20 cellular contexts compared by ENCODE assay signal in the genomic region with DNA sequence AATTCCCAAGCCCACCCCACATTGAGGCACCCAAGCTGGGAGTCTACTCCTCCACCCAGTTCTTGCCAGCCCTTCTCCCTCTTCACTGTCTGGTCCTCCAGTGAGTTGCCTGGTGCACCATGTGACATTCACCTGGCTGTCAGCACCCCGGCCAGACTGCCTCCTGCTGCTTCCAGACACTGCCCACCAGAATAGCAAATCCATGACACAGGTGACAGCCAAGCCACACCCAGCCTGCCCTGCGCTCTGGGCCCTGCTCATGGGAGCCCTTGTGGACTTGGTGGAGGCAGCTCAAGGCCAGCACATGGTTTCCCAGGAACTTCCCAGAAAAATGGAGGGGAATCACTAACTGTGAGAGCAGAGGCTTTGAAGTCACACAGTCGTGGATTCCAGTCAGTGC.
DNase-seq lines count a peak whose midpoint lies in the region; ATAC-seq and TF ChIP-seq lines count a peak whose summit lies in the region.
"Had no signal": no experiment of that assay in that cellular context is flagged by ENCODE, and none has a peak within 500 bp of the region (broad histone marks: within the 10 kb centered on the region; RNA-seq: fewer than 3 reads in every experiment).

No MANE protein-coding gene starts in this region.

- ATAC-seq in Right ventricle myocardium superior (ENCODE audit: poor library complexity) (peak; percentile 53), left lobe of liver (peak; percentile 35)

- peaks cover 0 to 18% of the 10 kb centered on the region in 2 donors for H3K4me1 ChIP-seq in right atrium auricular region

- no peak for DNase-seq in Right ventricle myocardium superior
- DNase-seq in right atrium auricular region (ENCODE audit: low spot score) = no peak
- peak; percentile 47 for DNase-seq in NCI-H69 (lab: John Stamatoyannopoulos, UW)
- DNase-seq in left lobe of liver (ENCODE audit: low spot score) = peak; percentile 54
- no peak for DNase-seq in SIG-M5 (lab: John Stamatoyannopoulos, UW)
- no peak for DNase-seq in SKM-1 treated with dmso at 0.1 percent for 144 hours (lab: John Stamatoyannopoulos, UW; ENCODE audit: unreplicated experiment)
- no peak for DNase-seq in NCI-H1694 (lab: John Stamatoyannopoulos, UW)
- DNase-seq in activated T-cell treated with anti-CD3 and anti-CD28 coated beads, Interleukin-2, amount 50 U/mL, for 1 hour = no peak
- DNase-seq: Caco-2, EL, GM23248, KBM-7, NCI-H1105 treated with DMSO at 0.1 percent for 48 hours, NCI-H187 treated with DMSO at 0.1 percent for 48 hours, NCI-H2227 treated with DMSO at 0.1 percent for 48 hours, NCI-H510A treated with DMSO at 0.1 percent for 48 hours, NCI-H82, OCI-M1 had no signal

- no peaks in the 10 kb centered on the region for H3K27me3 ChIP-seq in right atrium auricular region

- H3K9me3 ChIP-seq in right atrium auricular region = no peaks in the 10 kb centered on the region
- H3K9me3 ChIP-seq: Caco-2, HAP-1 had no signal

- H3K27ac ChIP-seq in right atrium auricular region = no peak overlapping the region
- H3K27ac ChIP-seq: 22Rv1, GM23248 had no signal

- TF ChIP-seq CTCF in right atrium auricular region (IDR thresholded peaks at IDR 0.05) = no peak

- intact Hi-C loops in Right ventricle myocardium superior (cut with DNase I) = no loop called here

- no peak overlapping the region for H3K4me3 ChIP-seq in right atrium auricular region
- H3K4me3 ChIP-seq: GM23248, HAP-1 had no signal

- no peaks in the 10 kb centered on the region for H3K36me3 ChIP-seq in right atrium auricular region
- H3K36me3 ChIP-seq: HAP-1 had no signal

Comparison
In these comparisons a context has a peak if more than half of its experiments do, and no peak if none do; other contexts are left out.
1. DNase-seq: peak in NCI-H69 (single experiment) and left lobe of liver (single experiment); none in Right ventricle myocardium superior (single experiment), right atrium auricular region (single experiment), SIG-M5 (single experiment), SKM-1 treated with dmso at 0.1 percent for 144 hours (single experiment), NCI-H1694 (single experiment) and activated T-cell treated with anti-CD3 and anti-CD28 coated beads, Interleukin-2, amount 50 U/mL, for 1 hour (single experiment).